8 cellular contexts compared by ENCODE assay signal in the genomic region with DNA sequence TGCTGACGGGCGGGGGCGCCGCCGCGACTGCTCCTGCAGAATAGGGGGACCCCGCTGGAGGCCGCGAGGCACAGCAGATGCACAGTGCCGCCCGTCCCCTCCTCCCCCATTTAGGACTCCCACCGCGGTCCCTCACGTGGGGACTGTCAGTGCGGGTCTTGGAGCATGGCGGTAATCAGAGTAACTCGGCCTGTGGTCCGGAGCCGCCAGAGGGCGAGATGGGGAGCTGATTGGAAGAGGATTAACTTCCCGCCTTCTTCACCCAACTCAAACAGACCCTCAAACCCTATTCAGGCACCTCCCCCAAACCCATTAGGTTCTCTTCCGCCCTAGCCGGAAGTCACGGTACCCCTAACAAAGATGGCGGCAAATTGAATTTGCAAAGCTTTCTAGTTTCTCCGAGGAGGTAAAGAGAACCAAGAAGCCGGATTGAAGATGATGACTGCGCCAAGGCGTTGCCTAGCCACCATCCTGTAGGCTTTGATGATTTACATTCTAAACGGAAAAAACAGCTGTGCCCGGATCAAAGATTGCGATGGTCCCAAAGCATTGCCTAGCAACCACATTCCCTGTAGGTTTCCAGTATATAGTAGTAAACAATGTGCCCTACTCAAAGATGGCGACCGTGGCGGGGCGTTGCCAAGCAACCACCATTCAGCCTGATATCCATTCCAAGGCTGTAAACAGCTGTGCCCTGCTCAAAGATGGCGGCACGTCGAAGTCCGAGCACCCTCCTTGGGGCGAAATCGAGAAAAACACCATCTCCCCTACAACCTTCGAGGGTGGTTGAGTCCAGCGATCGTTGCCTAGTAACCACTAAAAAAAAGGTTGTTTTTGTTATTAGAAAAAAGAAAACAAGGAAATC. TPM values are rescaled to one million over a fixed set of nuclear protein-coding genes. Genes with fewer than 3 reads are reported as not detected.
DNase-seq lines count a peak whose midpoint lies in the region; ATAC-seq and TF ChIP-seq lines count a peak whose summit lies in the region.

A gene with protein sequence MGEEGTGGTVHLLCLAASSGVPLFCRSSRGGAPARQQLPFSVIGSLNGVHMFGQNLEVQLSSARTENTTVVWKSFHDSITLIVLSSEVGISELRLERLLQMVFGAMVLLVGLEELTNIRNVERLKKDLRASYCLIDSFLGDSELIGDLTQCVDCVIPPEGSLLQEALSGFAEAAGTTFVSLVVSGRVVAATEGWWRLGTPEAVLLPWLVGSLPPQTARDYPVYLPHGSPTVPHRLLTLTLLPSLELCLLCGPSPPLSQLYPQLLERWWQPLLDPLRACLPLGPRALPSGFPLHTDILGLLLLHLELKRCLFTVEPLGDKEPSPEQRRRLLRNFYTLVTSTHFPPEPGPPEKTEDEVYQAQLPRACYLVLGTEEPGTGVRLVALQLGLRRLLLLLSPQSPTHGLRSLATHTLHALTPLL (minus strand): TSS at position 296 of the 865 bp plus-strand sequence. CDS start 186 bp downstream, at position 110.

- under 1% methylated on average over 43 of the region's 45 CpGs for WGBS in HUES64

- CTCF ChIA-PET in OCI-LY7 (lab: Charles Lee; ENCODE audit: unreplicated experiment) = interaction anchor here (0.6 kb wide), 2 partner anchors 49 to 165 kb away, joined by 4 to 5 read pairs; no protein-coding TSS in a partner anchor

- intact Hi-C loops in OCI-LY7 (cut with micrococcal nuclease; ENCODE audit: unreplicated experiment) = loop anchor here (2.0 kb wide), 2 partner anchors 54 to 64 kb away; partner anchors contain the start of genes AKT1S1, PNKP and TBC1D17

- H3K27ac ChIP-seq in HUES64 (ENCODE audit: low read depth, low read length) (peak within 1 kb of the TSS; percentile 86), OCI-LY7 (ENCODE audit: low read depth, low read length, poor library complexity, severe bottlenecking) (peak within 1 kb of the TSS; percentile 61)

- H3K9me3 ChIP-seq in HUES64 (ENCODE audit: insufficient read depth, low read depth, low read length) (no peaks in the 10 kb centered on the region), OCI-LY7 (ENCODE audit: low read length) (no peaks in the 10 kb centered on the region)

- TF ChIP-seq CTCF in OCI-LY7 (conservative IDR thresholded peaks at IDR 0.05; ENCODE audit: low read length) = peak; percentile 71
- peak; percentile 19 for TF ChIP-seq CTCF in epithelial cell of esophagus (IDR thresholded peaks at IDR 0.05; ENCODE audit: insufficient read depth, low read depth, low read length, missing control alignments)

- H3K9ac ChIP-seq in HUES64 (ENCODE audit: low read depth, low read length) = peak within 1 kb of the TSS; percentile 81

- H3K9me2 ChIP-seq in OCI-LY7 (ENCODE audit: insufficient read depth, low read length) = no peaks in the 10 kb centered on the region

- peak; percentile 44 to 99 (median 92) for DNase-seq in C1 segment of cervical spinal cord (lab: John Stamatoyannopoulos, UW)
- peak; percentile 99 for DNase-seq in OCI-LY7 (ENCODE audit: low spot score)
- DNase-seq in activated T-cell treated with anti-CD3 and anti-CD28 coated beads for 4 hours = peak; percentile 80
- DNase-seq in epithelial cell of esophagus (ENCODE audit: low read depth) = peak; percentile 96
- peak; percentile 95 for DNase-seq in middle frontal gyrus (ENCODE audit: extremely low spot score, low spot score)
- DNase-seq in stimulated activated CD8-positive, alpha-beta memory T cell treated with anti-CD3 and anti-CD28 coated beads, Interleukin-2, amount 100 ng/mL, for 1 hour (ENCODE audit: low read depth in 2 of 2) = peak; percentile 78 to 85

- H2AFZ ChIP-seq in OCI-LY7 (ENCODE audit: low read length) = peak within 1 kb of the TSS; percentile 76

- H4K20me1 ChIP-seq in OCI-LY7 (ENCODE audit: insufficient read depth, low read length) = no peaks in the 10 kb centered on the region

- H3K4me3 ChIP-seq in HUES64 (ENCODE audit: low read length) = peak within 1 kb of the TSS; percentile 69
- H3K4me3 ChIP-seq in OCI-LY7 (ENCODE audit: low read depth, low read length, poor library complexity, severe bottlenecking) = peak within 1 kb of the TSS; percentile 69
- H3K4me3 ChIP-seq in epithelial cell of esophagus (ENCODE audit: low read length) = peak within 1 kb of the TSS; percentile 88

- H3K79me2 ChIP-seq in OCI-LY7 (ENCODE audit: insufficient read depth, low read depth, low read length) = no peaks in the 10 kb centered on the region; the same call in 1 of the 2 replicates

- H3K4me1 ChIP-seq in HUES64 (ENCODE audit: insufficient read depth, low read length) (peaks cover 11% of the 10 kb centered on the region), OCI-LY7 (ENCODE audit: insufficient read depth, low read length, poor library complexity, severe bottlenecking) (peaks cover 49% of the 10 kb centered on the region)

- H3K4me2 ChIP-seq in OCI-LY7 (ENCODE audit: low read length) = peak within 1 kb of the TSS; percentile 85

- no peaks in the 10 kb centered on the region for H3K36me3 ChIP-seq in HUES64 (ENCODE audit: insufficient read depth, low read length)
- H3K36me3 ChIP-seq in OCI-LY7 (ENCODE audit: insufficient read depth, low read length) = peaks cover under 1% of the 10 kb centered on the region; the same call in 1 of the 2 replicates

- H3K27me3 ChIP-seq in HUES64 (ENCODE audit: insufficient read depth, low read length) = no peaks in the 10 kb centered on the region

- BruUV-seq in OCI-LY7 (replicated peaks; lab: Mats Ljungman, UMichigan) = no TSS peak

- ATAC-seq in GM19395 (IDR thresholded peaks at IDR 0.05; ENCODE audit: unreplicated experiment) = peak; percentile 67

- POLR2A ChIA-PET in OCI-LY7 (lab: Charles Lee) = interaction anchor here (0.6 to 1.5 kb wide), 4 partner anchors 10 to 41 kb away, joined by 3 read pairs; no protein-coding TSS in a partner anchor

RNA-seq across cellular contexts. Expression of the gene that starts here (rescaled TPM):
- polyA plus RNA-seq in HUES64 (2013, experiment 1 of 2) = 21.7 TPM
- polyA plus RNA-seq in HUES64 (2013, experiment 2 of 2) = 25.1 TPM
- 33.6 and 35.1 TPM in 2 replicates for total RNA-seq in OCI-LY7 (2014; rRNA removed; shearing (Covaris generic))
- 28.1 and 34.6 TPM in 2 replicates for total RNA-seq in OCI-LY7 (2022)

Comparison
In these comparisons a context has a peak if more than half of its experiments do, and no peak if none do; other contexts are left out.
1. Peak in every context shown above with its lines: DNase-seq, ATAC-seq, H3K4me3 ChIP-seq and H3K27ac ChIP-seq.